In genomic region chrX:69024931-69025330, GRCh38 we compare ENCODE assay signal across 10 cellular contexts.
DNase-seq lines count a peak whose midpoint lies in the region; ATAC-seq, FAIRE-seq and TF ChIP-seq lines count a peak whose summit lies in the region.
"Had no signal": no experiment of that assay in that cellular context is flagged by ENCODE, and none has a peak within 500 bp of the region (broad histone marks: within the 10 kb centered on the region; RNA-seq: fewer than 3 reads in every experiment).

No MANE protein-coding gene starts in this region.

- H3K27me3 Mint-ChIP-seq in GM23338 (ENCODE audit: insufficient read depth, low read depth, poor library complexity) (peaks cover 2% of the 10 kb centered on the region), MCF 10A (ENCODE audit: insufficient read depth, unreplicated experiment) (peaks cover 44% of the 10 kb centered on the region), T-helper 17 cell (no peaks in the 10 kb centered on the region)
- no peaks in the 10 kb centered on the region for H3K27me3 Mint-ChIP-seq in stimulated activated naive B cell treated with anti-CD40 and anti-IgM and Interleukin-4, amounts not matched to agents 10 μg/mL and 1 μg/mL and 100 μg/mL, for 72 hours
- no peaks in the 10 kb centered on the region for H3K27me3 Mint-ChIP-seq in activated CD8-positive, alpha-beta memory T cell treated with anti-CD3 and anti-CD28 coated beads, Interleukin-2, amount 10 ng/mL, durations not matched to agents 7 days and 5 days
- H3K27me3 Mint-ChIP-seq: stimulated activated memory B cell treated with anti-CD40 and anti-IgM and Interleukin-4, amounts not matched to agents 10 μg/mL and 1 μg/mL and 100 μg/mL, for 72 hours had no signal

- 26 to 43% (median 39%) methylated on average over 4 of the region's 4 CpGs for WGBS in small intestine, 3 donors

- no TSS peak for BruUV-seq in MCF 10A (replicated peaks; lab: Mats Ljungman, UMichigan)

- H3K36me3 Mint-ChIP-seq in GM23338 (ENCODE audit: low read depth), result no peaks in the 10 kb centered on the region
- H3K36me3 Mint-ChIP-seq in MCF 10A (ENCODE audit: insufficient read depth, unreplicated experiment), result no peaks in the 10 kb centered on the region
- no peaks in the 10 kb centered on the region for H3K36me3 Mint-ChIP-seq in stimulated activated naive B cell treated with anti-CD40 and anti-IgM and Interleukin-4, amounts not matched to agents 10 μg/mL and 1 μg/mL and 100 μg/mL, for 72 hours
- no peaks in the 10 kb centered on the region for H3K36me3 Mint-ChIP-seq in T-helper 17 cell (ENCODE audit: low read depth)
- H3K36me3 Mint-ChIP-seq in activated CD8-positive, alpha-beta memory T cell treated with anti-CD3 and anti-CD28 coated beads, Interleukin-2, amount 10 ng/mL, durations not matched to agents 7 days and 5 days, result no peaks in the 10 kb centered on the region
- H3K36me3 Mint-ChIP-seq: stimulated activated memory B cell treated with anti-CD40 and anti-IgM and Interleukin-4, amounts not matched to agents 10 μg/mL and 1 μg/mL and 100 μg/mL, for 72 hours had no signal

- H3K9me2 ChIP-seq in GM23338 (ENCODE audit: insufficient read depth), result no peaks in the 10 kb centered on the region

- no peaks in the 10 kb centered on the region for H4K20me1 ChIP-seq in GM23338 (replicated peaks; ENCODE audit: insufficient read depth)

- ATAC-seq in GM23338, result peak; percentile 67
- no peak for ATAC-seq in stimulated activated naive B cell treated with anti-CD40 and anti-IgM and Interleukin-4, amounts not matched to agents 10 μg/mL and 1 μg/mL and 100 μg/mL, for 72 hours (replicated peaks)
- no peak for ATAC-seq in T-helper 17 cell
- no peak for ATAC-seq in activated CD8-positive, alpha-beta memory T cell treated with anti-CD3 and anti-CD28 coated beads, Interleukin-2, amount 10 ng/mL, durations not matched to agents 7 days and 5 days
- ATAC-seq: stimulated activated memory B cell treated with anti-CD40 and anti-IgM and Interleukin-4, amounts not matched to agents 10 μg/mL and 1 μg/mL and 100 μg/mL, for 72 hours had no signal

- H3K4me1 ChIP-seq in GM23338 (ENCODE audit: insufficient read depth) (peaks cover 11% of the 10 kb centered on the region; the same call in 1 of the 2 replicates), small intestine (ENCODE audit: control insufficient read depth in 2 of 2, insufficient read depth in 1 of 2, low read depth in 1 of 2, low read length in 1 of 2) (no peaks in the 10 kb centered on the region)

- CTCF ChIA-PET in MCF 10A (lab: Yijun Ruan, JAX), result interaction anchor here (0.8 to 1.2 kb wide), 3 partner anchors 25 to 197 kb away, joined by 3 to 4 read pairs (median 3); no protein-coding TSS in a partner anchor
- CTCF ChIA-PET in activated CD8-positive, alpha-beta memory T cell treated with anti-CD3 and anti-CD28 coated beads, Interleukin-2, amount 10 ng/mL, durations not matched to agents 7 days and 5 days (lab: Charles Lee), result no interaction called here

- H3K36me3 ChIP-seq in GM23338 (ENCODE audit: insufficient read depth), result no peaks in the 10 kb centered on the region
- no peaks in the 10 kb centered on the region for H3K36me3 ChIP-seq in small intestine (ENCODE audit: control insufficient read depth in 2 of 2, insufficient read depth in 2 of 2, low read length in 2 of 2)

- H3K4me3 ChIP-seq in GM23338, result no peak overlapping the region
- no peak overlapping the region for H3K4me3 ChIP-seq in small intestine (ENCODE audit: low read depth in 1 of 2, low read length in 2 of 2)

- H3K27ac ChIP-seq in GM23338 (ENCODE audit: low read depth), result no peak overlapping the region
- peak overlapping the region in 1 of 2 donors; percentile 14 for H3K27ac ChIP-seq in small intestine (ENCODE audit: low read depth in 1 of 2, low read length in 1 of 2)

- H3K9me3 Mint-ChIP-seq in GM23338 (no peaks in the 10 kb centered on the region), MCF 10A (ENCODE audit: unreplicated experiment) (no peaks in the 10 kb centered on the region)
- H3K9me3 Mint-ChIP-seq in stimulated activated naive B cell treated with anti-CD40 and anti-IgM and Interleukin-4, amounts not matched to agents 10 μg/mL and 1 μg/mL and 100 μg/mL, for 72 hours, result no peaks in the 10 kb centered on the region
- H3K9me3 Mint-ChIP-seq in activated CD8-positive, alpha-beta memory T cell treated with anti-CD3 and anti-CD28 coated beads, Interleukin-2, amount 10 ng/mL, durations not matched to agents 7 days and 5 days (ENCODE audit: low read depth), result no peaks in the 10 kb centered on the region
- H3K9me3 Mint-ChIP-seq: stimulated activated memory B cell treated with anti-CD40 and anti-IgM and Interleukin-4, amounts not matched to agents 10 μg/mL and 1 μg/mL and 100 μg/mL, for 72 hours had no signal

- H3K4me3 Mint-ChIP-seq in GM23338, result no peak overlapping the region
- H3K4me3 Mint-ChIP-seq in MCF 10A (ENCODE audit: unreplicated experiment), result no peak overlapping the region
- H3K4me3 Mint-ChIP-seq in stimulated activated naive B cell treated with anti-CD40 and anti-IgM and Interleukin-4, amounts not matched to agents 10 μg/mL and 1 μg/mL and 100 μg/mL, for 72 hours, result no peak overlapping the region
- no peak overlapping the region for H3K4me3 Mint-ChIP-seq in T-helper 17 cell
- no peak overlapping the region for H3K4me3 Mint-ChIP-seq in activated CD8-positive, alpha-beta memory T cell treated with anti-CD3 and anti-CD28 coated beads, Interleukin-2, amount 10 ng/mL, durations not matched to agents 7 days and 5 days
- H3K4me3 Mint-ChIP-seq: stimulated activated memory B cell treated with anti-CD40 and anti-IgM and Interleukin-4, amounts not matched to agents 10 μg/mL and 1 μg/mL and 100 μg/mL, for 72 hours had no signal

- intact Hi-C loops in MCF 10A (cut with micrococcal nuclease), result loop anchor here (1.0 to 5.0 kb wide), 3 partner anchors 29 to 196 kb away; partner anchors contain the start of gene EFNB1

- no peaks in the 10 kb centered on the region for H3K79me2 ChIP-seq in GM23338 (replicated peaks; ENCODE audit: insufficient read depth)

- DNase-seq in GM23338 (ENCODE audit: low spot score), result peak; percentile 5
- DNase-seq in MCF 10A (ENCODE audit: unreplicated experiment), result peak; percentile 82
- DNase-seq in iPS-NIHi7 (ENCODE audit: extremely low spot score), result peak; percentile 52
- DNase-seq in small intestine, result peak; percentile 59
- no peak for DNase-seq in stimulated activated naive B cell treated with anti-CD40 and anti-IgM and Interleukin-4, amounts not matched to agents 10 μg/mL and 1 μg/mL and 100 μg/mL, for 72 hours
- DNase-seq in NCI-H524 (lab: John Stamatoyannopoulos, UW), result no peak
- no peak for DNase-seq in T-helper 17 cell
- no peak for DNase-seq in activated CD8-positive, alpha-beta memory T cell treated with anti-CD3 and anti-CD28 coated beads, Interleukin-2, amount 10 ng/mL, durations not matched to agents 7 days and 5 days
- DNase-seq: Caco-2 had no signal

- H3K4me2 ChIP-seq in GM23338, result no peak overlapping the region

- no peaks in the 10 kb centered on the region for H3F3A ChIP-seq in GM23338 (replicated peaks; ENCODE audit: low read depth)

- peaks cover 13% of the 10 kb centered on the region; the same call in 2 of the 3 replicates for H3K4me1 Mint-ChIP-seq in GM23338
- H3K4me1 Mint-ChIP-seq in MCF 10A (ENCODE audit: insufficient read depth, unreplicated experiment), result peaks cover 28% of the 10 kb centered on the region
- peaks cover 16 to 17% of the 10 kb centered on the region in 2 donors for H3K4me1 Mint-ChIP-seq in stimulated activated naive B cell treated with anti-CD40 and anti-IgM and Interleukin-4, amounts not matched to agents 10 μg/mL and 1 μg/mL and 100 μg/mL, for 72 hours
- H3K4me1 Mint-ChIP-seq in T-helper 17 cell, result no peaks in the 10 kb centered on the region
- peaks cover 5% of the 10 kb centered on the region for H3K4me1 Mint-ChIP-seq in activated CD8-positive, alpha-beta memory T cell treated with anti-CD3 and anti-CD28 coated beads, Interleukin-2, amount 10 ng/mL, durations not matched to agents 7 days and 5 days

- H3K27ac Mint-ChIP-seq in GM23338 (no peak overlapping the region), MCF 10A (ENCODE audit: low read depth, unreplicated experiment) (no peak overlapping the region), T-helper 17 cell (no peak overlapping the region)
- H3K27ac Mint-ChIP-seq in stimulated activated naive B cell treated with anti-CD40 and anti-IgM and Interleukin-4, amounts not matched to agents 10 μg/mL and 1 μg/mL and 100 μg/mL, for 72 hours, result no peak overlapping the region
- no peak overlapping the region for H3K27ac Mint-ChIP-seq in activated CD8-positive, alpha-beta memory T cell treated with anti-CD3 and anti-CD28 coated beads, Interleukin-2, amount 10 ng/mL, durations not matched to agents 7 days and 5 days

- no peaks in the 10 kb centered on the region for H3K9me3 ChIP-seq in small intestine (ENCODE audit: control insufficient read depth, low read depth)
- no peaks in the 10 kb centered on the region for H3K9me3 ChIP-seq in T-helper 17 cell (ENCODE audit: control insufficient read depth, low read length, poor library complexity, severe bottlenecking)
- H3K9me3 ChIP-seq: Caco-2 had no signal

- TF ChIP-seq CTCF in GM23338 (conservative IDR thresholded peaks at IDR 0.05; ENCODE audit: low read depth in 2 of 2), result no peak
- TF ChIP-seq CTCF in MCF 10A (IDR thresholded peaks at IDR 0.05; ENCODE audit: unreplicated experiment), result no peak

- no peak overlapping the region for H2AFZ ChIP-seq in GM23338

- POLR2A ChIA-PET in MCF 10A (lab: Yijun Ruan, JAX), result interaction anchor here (1.8 to 2.0 kb wide), 4 partner anchors 25 to 195 kb away, joined by 6 to 12 read pairs (median 10); partner anchors contain the start of gene EFNB1

- H3K27me3 ChIP-seq in GM23338 (ENCODE audit: insufficient read depth), result no peaks in the 10 kb centered on the region
- no peaks in the 10 kb centered on the region for H3K27me3 ChIP-seq in small intestine (ENCODE audit: control insufficient read depth in 2 of 2, insufficient read depth in 2 of 2, low read length in 2 of 2)

- no peak for FAIRE-seq in small intestine (lab: Jason Lieb, UNC)

TF ChIP-seq in GM23338, 12 proteins besides CTCF, POLR2A, EP300 and RAD21 (continues in another document):
- TF ChIP-seq CREB1 (CRISPR knock-in tag; IDR thresholded peaks at IDR 0.05; ENCODE audit: low read depth) (no peak), POLR2AphosphoS5 (IDR thresholded peaks at IDR 0.05; ENCODE audit: low read depth) (no peak), ZNF114 (CRISPR knock-in tag; IDR thresholded peaks at IDR 0.05) (no peak), NANOG (IDR thresholded peaks at IDR 0.05; ENCODE audit: borderline replicate concordance) (no peak)

Comparison
In these comparisons a context has a peak if more than half of its experiments do, and no peak if none do; other contexts are left out.
1. DNase-seq: peak in GM23338 (single experiment), MCF 10A (single experiment), iPS-NIHi7 (single experiment) and small intestine (single experiment); none in stimulated activated naive B cell treated with anti-CD40 and anti-IgM and Interleukin-4, amounts not matched to agents 10 μg/mL and 1 μg/mL and 100 μg/mL, for 72 hours (single experiment), NCI-H524 (0 of 2), T-helper 17 cell (0 of 3) and activated CD8-positive, alpha-beta memory T cell treated with anti-CD3 and anti-CD28 coated beads, Interleukin-2, amount 10 ng/mL, durations not matched to agents 7 days and 5 days (single experiment).